1 cellular context compared by ENCODE assay signal in genomic region chr17:63621684-63622570, GRCh38.
A peak's percentile ranks its signal among the peaks of the same experiment; 100 is the strongest.
TF ChIP-seq lines count a peak whose summit lies in the region.

MAP3K3 (plus strand) TSS chr17:63622417; CDS start chr17:63622760, 343 bp downstream.

TF ChIP-seq in HepG2, 621 proteins besides CTCF, POLR2A, EP300 and RAD21 (continued from another document):
- TF ChIP-seq ZNF577 (CRISPR knock-in tag; IDR thresholded peaks at IDR 0.05; ENCODE audit: borderline replicate concordance, low read depth) (no peak), ZNF879 (CRISPR knock-in tag; IDR thresholded peaks at IDR 0.05) (peak; percentile 78; the same call in 1 of the 2 replicates), ZBTB2 (CRISPR knock-in tag; IDR thresholded peaks at IDR 0.05; ENCODE audit: low read depth) (no peak), NR2F2 (IDR thresholded peaks at IDR 0.05; ENCODE audit: borderline replicate concordance, low read depth) (no peak), UBTF (CRISPR knock-in tag; IDR thresholded peaks at IDR 0.05) (peak; percentile 95), NFYB (CRISPR knock-in tag; IDR thresholded peaks at IDR 0.05) (peak; percentile 91), PITX1 (CRISPR knock-in tag; IDR thresholded peaks at IDR 0.05) (peak; percentile 98), NPAS2 (CRISPR knock-in tag; IDR thresholded peaks at IDR 0.05; ENCODE audit: borderline replicate concordance) (no peak), PPARG (CRISPR knock-in tag; conservative IDR thresholded peaks at IDR 0.05) (0 out of 2 replicates have a peak, but pooled peaks have one; percentile 14), CHD2 (IDR thresholded peaks at IDR 0.05; ENCODE audit: low read depth, low read length) (peak; percentile 61; the same call in 1 of the 2 replicates), KLF16 (CRISPR knock-in tag; IDR thresholded peaks at IDR 0.05) (peak in 1 of 2 experiments; percentile 77; a peak in 2 of 4 replicates), ZBED4 (CRISPR knock-in tag; IDR thresholded peaks at IDR 0.05; ENCODE audit: borderline replicate concordance) (peak; percentile 71), ETS1 (CRISPR knock-in tag; IDR thresholded peaks at IDR 0.05) (no peak), NKX3-1 (CRISPR knock-in tag; IDR thresholded peaks at IDR 0.05) (no peak), ZNF513 (CRISPR knock-in tag; conservative IDR thresholded peaks at IDR 0.05) (0 out of 2 replicates have a peak, but pooled peaks have one; percentile 19), IRF2 (CRISPR knock-in tag; IDR thresholded peaks at IDR 0.05) (no peak), SP5 (CRISPR knock-in tag; IDR thresholded peaks at IDR 0.05; ENCODE audit: borderline replicate concordance, low read depth) (peak; percentile 98), ELF1 (CRISPR knock-in tag; IDR thresholded peaks at IDR 0.05) (peak; percentile 32; the same call in 1 of the 2 replicates), ZNF704 (CRISPR knock-in tag; IDR thresholded peaks at IDR 0.05; ENCODE audit: borderline replicate concordance) (peak; percentile 87), ZBTB20 (CRISPR knock-in tag; IDR thresholded peaks at IDR 0.05; ENCODE audit: borderline replicate concordance, low read depth) (peak; percentile 83; the same call in 1 of the 2 replicates), TSC22D2 (CRISPR knock-in tag; IDR thresholded peaks at IDR 0.05; ENCODE audit: borderline replicate concordance) (peak; percentile 68; the same call in 1 of the 2 replicates), BRF2 (CRISPR knock-in tag; IDR thresholded peaks at IDR 0.05) (no peak), HNF4A (CRISPR knock-in tag; IDR thresholded peaks at IDR 0.05) (no peak), HNRNPLL (IDR thresholded peaks at IDR 0.05; ENCODE audit: low read depth, low read length, poor library complexity, severe bottlenecking) (peak; percentile 97), PAXIP1 (CRISPR knock-in tag; conservative IDR thresholded peaks at IDR 0.05) (peak; percentile 72), SMARCC2 (IDR thresholded peaks at IDR 0.05) (no peak), SRSF9 (IDR thresholded peaks at IDR 0.05; ENCODE audit: borderline replicate concordance, insufficient read depth, low read depth, low read length, poor library complexity, severe bottlenecking) (no peak)
